Comparison of ENCODE assay signal across 18 cellular contexts in genomic region chr6:68636710-68637470, GRCh38. TPM values are rescaled to one million over a fixed set of nuclear protein-coding genes. Genes with fewer than 3 reads are reported as not detected.
DNase-seq lines count a peak whose midpoint lies in the region; TF ChIP-seq lines count a peak whose summit lies in the region.
"Had no signal": no experiment of that assay in that cellular context is flagged by ENCODE, and none has a peak within 500 bp of the region (broad histone marks: within the 10 kb centered on the region; RNA-seq: fewer than 3 reads in every experiment).

No MANE protein-coding gene starts in this region.

- H3K4me2 ChIP-seq in H9 (ENCODE audit: insufficient read depth, insufficient read length, low read length) (peak overlapping the region; percentile 93), smooth muscle cell (peak overlapping the region; percentile 100)

- no peak overlapping the region for H2BK5ac ChIP-seq in H9 (ENCODE audit: insufficient read length, low read length)

- H3K27ac ChIP-seq in H9 (ENCODE audit: insufficient read length, low read depth, low read length) = no peak overlapping the region
- no peak overlapping the region for H3K27ac ChIP-seq in WERI-Rb-1
- no peak overlapping the region for H3K27ac ChIP-seq in iPS-18a (ENCODE audit: low read length)
- H3K27ac ChIP-seq in smooth muscle cell (ENCODE audit: low read depth) = no peak overlapping the region
- H3K27ac ChIP-seq: GM23248, neutrophil had no signal

- peaks cover 87% of the 10 kb centered on the region for H3K27me3 Mint-ChIP-seq in H9 (ENCODE audit: low read depth)

- no peaks in the 10 kb centered on the region for H3K79me1 ChIP-seq in H9 (ENCODE audit: insufficient read depth, low read depth, low read length, poor library complexity, severe bottlenecking)

- no peak overlapping the region for H2AK5ac ChIP-seq in H9 (ENCODE audit: insufficient read length, low read length)

- no peak overlapping the region for H4K8ac ChIP-seq in H9 (replicated peaks; ENCODE audit: insufficient read length, low read depth, low read length)

- no peak overlapping the region for H4K5ac ChIP-seq in H9 (ENCODE audit: insufficient read length, low read depth, low read length)

- H3F3A ChIP-seq in smooth muscle cell (ENCODE audit: low read depth) = no peaks in the 10 kb centered on the region

- H3K4me3 ChIP-seq in WERI-Rb-1 (ENCODE audit: low read depth, low read length) = peak overlapping the region; percentile 94
- peak overlapping the region; percentile 96 for H3K4me3 ChIP-seq in iPS-18a (ENCODE audit: low read length)
- H3K4me3 ChIP-seq in smooth muscle cell = peak overlapping the region; percentile 86

- H3K4me1 ChIP-seq in H9 (ENCODE audit: insufficient read depth, low read length) (peaks cover 6% of the 10 kb centered on the region; the same call in 1 of the 2 replicates), iPS-18a (ENCODE audit: control insufficient read depth, low read depth, low read length) (peaks cover 20% of the 10 kb centered on the region), smooth muscle cell (ENCODE audit: low read depth) (peaks cover 9% of the 10 kb centered on the region)
- H3K4me1 ChIP-seq: Caco-2 had no signal

- no peak overlapping the region for H3K18ac ChIP-seq in H9 (ENCODE audit: insufficient read length, low read depth, low read length)

- H3T11ph ChIP-seq in H9 (ENCODE audit: low read length) = no peak overlapping the region

- peaks cover 25% of the 10 kb centered on the region for H3K23me2 ChIP-seq in H9 (ENCODE audit: insufficient read length, low read depth, low read length, poor library complexity, severe bottlenecking)

- DNase-seq in H9 = no peak
- no peak for DNase-seq in WERI-Rb-1
- no peak for DNase-seq in smooth muscle cell (lab: John Stamatoyannopoulos, UW; ENCODE audit: unreplicated experiment)
- no peak for DNase-seq in KG1 (lab: John Stamatoyannopoulos, UW)
- no peak for DNase-seq in T-helper 9 cell
- DNase-seq in nucleus accumbens (lab: John Stamatoyannopoulos, UW) = no peak
- DNase-seq in NCI-H2029 treated with DMSO at 0.1 percent for 48 hours (lab: John Stamatoyannopoulos, UW) = no peak
- DNase-seq: activated CD4-positive, alpha-beta T cell treated with anti-CD3 and anti-CD28 coated beads for 1 hour; activated T-cell treated with anti-CD3 and anti-CD28 coated beads, Interleukin-2, amount 50 U/mL, for 72 hours; Caco-2; NCI-H1436 had no signal

- H2BK15ac ChIP-seq in H9 (ENCODE audit: low read depth, low read length) = no peak overlapping the region

- peak overlapping the region in 1 of 2 experiments; percentile 96; a peak in 2 of 5 replicates for H3K4me3 Mint-ChIP-seq in H9

- H4K91ac ChIP-seq in H9 (ENCODE audit: insufficient read length, low read depth, low read length) = no peak overlapping the region

- TF ChIP-seq CTCF in H9 (conservative IDR thresholded peaks at IDR 0.05) (no peak), WERI-Rb-1 (IDR thresholded peaks at IDR 0.05; ENCODE audit: low read depth, low read length) (no peak), smooth muscle cell (IDR thresholded peaks at IDR 0.05; ENCODE audit: borderline replicate concordance, insufficient read depth, poor library complexity, severe bottlenecking) (no peak)

- no peak overlapping the region for H3K14ac ChIP-seq in H9 (ENCODE audit: insufficient read depth, low read length)

- H3K9me3 Mint-ChIP-seq in H9 = no peaks in the 10 kb centered on the region; a peak in 3 of 5 replicates
- H3K9me3 Mint-ChIP-seq: activated T-cell treated with anti-CD3 and anti-CD28 coated beads, Interleukin-2, amount 50 U/mL, for 72 hours; stimulated activated effector memory CD8-positive, alpha-beta T cell treated with anti-CD3 and anti-CD28 coated beads, Interleukin-12 subunit alpha, Interleukin-12 subunit beta, amount 100 ng/mL, for 72 hours had no signal

- no peak overlapping the region for H3K27ac Mint-ChIP-seq in H9
- H3K27ac Mint-ChIP-seq: activated T-cell treated with anti-CD3 and anti-CD28 coated beads, Interleukin-2, amount 50 U/mL, for 72 hours; stimulated activated effector memory CD8-positive, alpha-beta T cell treated with anti-CD3 and anti-CD28 coated beads, Interleukin-12 subunit alpha, Interleukin-12 subunit beta, amount 100 ng/mL, for 72 hours had no signal

- no peaks in the 10 kb centered on the region for H4K20me1 ChIP-seq in H9 (ENCODE audit: control insufficient read depth, insufficient read depth, insufficient read length)
- H4K20me1 ChIP-seq in smooth muscle cell (ENCODE audit: low read depth) = no peaks in the 10 kb centered on the region

- H2AFZ ChIP-seq in H9 (ENCODE audit: low read length) = no peak overlapping the region
- H2AFZ ChIP-seq in smooth muscle cell (ENCODE audit: low read depth) = no peak overlapping the region

- H2BK120ac ChIP-seq in H9 (ENCODE audit: low read depth, low read length, poor library complexity, severe bottlenecking) = no peak overlapping the region

- no peaks in the 10 kb centered on the region for H3K36me3 Mint-ChIP-seq in H9 (ENCODE audit: insufficient read depth in 1 of 3, low read depth in 3 of 3)
- H3K36me3 Mint-ChIP-seq: stimulated activated effector memory CD8-positive, alpha-beta T cell treated with anti-CD3 and anti-CD28 coated beads, Interleukin-12 subunit alpha, Interleukin-12 subunit beta, amount 100 ng/mL, for 72 hours had no signal

- H2BK20ac ChIP-seq in H9 (ENCODE audit: low read depth, low read length, poor library complexity, severe bottlenecking) = no peak overlapping the region

- H3K36me3 ChIP-seq in WERI-Rb-1 (no peaks in the 10 kb centered on the region), iPS-18a (ENCODE audit: control insufficient read depth, low read depth, low read length) (no peaks in the 10 kb centered on the region), smooth muscle cell (ENCODE audit: low read depth) (no peaks in the 10 kb centered on the region)
- H3K36me3 ChIP-seq: neutrophil had no signal

- H3K56ac ChIP-seq in H9 (ENCODE audit: insufficient read length, low read depth, low read length) = no peak overlapping the region

- H3K9me3 ChIP-seq in H9 (ENCODE audit: control insufficient read depth, low read depth, low read length) (no peaks in the 10 kb centered on the region), WERI-Rb-1 (ENCODE audit: severe bottlenecking) (no peaks in the 10 kb centered on the region), iPS-18a (ENCODE audit: control insufficient read depth, low read depth, low read length) (no peaks in the 10 kb centered on the region), smooth muscle cell (replicated peaks; ENCODE audit: low read depth) (no peaks in the 10 kb centered on the region)
- H3K9me3 ChIP-seq: Caco-2, neutrophil, SK-N-SH had no signal

- no peaks in the 10 kb centered on the region for H3K79me2 ChIP-seq in H9 (ENCODE audit: insufficient read depth, low read length)
- H3K79me2 ChIP-seq in smooth muscle cell (ENCODE audit: low read depth) = no peaks in the 10 kb centered on the region

- WGBS in H9 (ENCODE audit: extremely low coverage, insufficient read length, low lambda C conversion rate) = no CpG with 5 or more reads among the region's 6 CpGs
- 53% methylated on average over 6 of the region's 6 CpGs for WGBS in smooth muscle cell (ENCODE audit: low lambda C conversion rate)

- H3K4ac ChIP-seq in H9 (ENCODE audit: low read depth, low read length) = no peak overlapping the region

- H2BK12ac ChIP-seq in H9 (ENCODE audit: insufficient read length, low read depth, low read length) = no peak overlapping the region

- H3K9ac ChIP-seq in H9 (ENCODE audit: extremely low read depth, insufficient read length, low read length) (no peak overlapping the region), iPS-18a (ENCODE audit: low read length) (no peak overlapping the region), smooth muscle cell (ENCODE audit: low read depth) (no peak overlapping the region)
- H3K9ac ChIP-seq: GM23248, SK-N-SH had no signal

- H3K27me3 ChIP-seq in H9 (ENCODE audit: insufficient read depth, low read length) = peaks cover 4% of the 10 kb centered on the region; the same call in 1 of the 2 replicates
- no peaks in the 10 kb centered on the region for H3K27me3 ChIP-seq in WERI-Rb-1 (ENCODE audit: insufficient read depth, low read depth, severe bottlenecking)
- peaks cover 89% of the 10 kb centered on the region for H3K27me3 ChIP-seq in iPS-18a (ENCODE audit: control insufficient read depth, insufficient read depth, low read length)
- peaks cover 86% of the 10 kb centered on the region for H3K27me3 ChIP-seq in smooth muscle cell (ENCODE audit: low read depth)

- H3K23ac ChIP-seq in H9 (ENCODE audit: insufficient read length, low read depth, low read length) = no peak overlapping the region

- peaks cover 32 to 35% of the 10 kb centered on the region in 2 experiments for H3K4me1 Mint-ChIP-seq in H9

RNA-seq across cellular contexts. Expression of gene ADGRB3, which starts 1.8 kb away (rescaled TPM):
- 0.22 and 0.37 TPM in 2 replicates for total RNA-seq in H9 (2021)
- total RNA-seq in smooth muscle cell = 0.63 and 0.85 TPM in 2 replicates
- polyA plus RNA-seq in smooth muscle cell = 0.34 and 0.56 TPM in 2 replicates
- total RNA-seq: activated T-cell treated with anti-CD3 and anti-CD28 coated beads, Interleukin-2, amount 50 U/mL, for 72 hours; bronchial epithelial cell; GM23248; HT-29 had no signal
- polyA plus RNA-seq: GM23248 had no signal
